1 cellular context compared by ENCODE assay signal in the genomic region with DNA sequence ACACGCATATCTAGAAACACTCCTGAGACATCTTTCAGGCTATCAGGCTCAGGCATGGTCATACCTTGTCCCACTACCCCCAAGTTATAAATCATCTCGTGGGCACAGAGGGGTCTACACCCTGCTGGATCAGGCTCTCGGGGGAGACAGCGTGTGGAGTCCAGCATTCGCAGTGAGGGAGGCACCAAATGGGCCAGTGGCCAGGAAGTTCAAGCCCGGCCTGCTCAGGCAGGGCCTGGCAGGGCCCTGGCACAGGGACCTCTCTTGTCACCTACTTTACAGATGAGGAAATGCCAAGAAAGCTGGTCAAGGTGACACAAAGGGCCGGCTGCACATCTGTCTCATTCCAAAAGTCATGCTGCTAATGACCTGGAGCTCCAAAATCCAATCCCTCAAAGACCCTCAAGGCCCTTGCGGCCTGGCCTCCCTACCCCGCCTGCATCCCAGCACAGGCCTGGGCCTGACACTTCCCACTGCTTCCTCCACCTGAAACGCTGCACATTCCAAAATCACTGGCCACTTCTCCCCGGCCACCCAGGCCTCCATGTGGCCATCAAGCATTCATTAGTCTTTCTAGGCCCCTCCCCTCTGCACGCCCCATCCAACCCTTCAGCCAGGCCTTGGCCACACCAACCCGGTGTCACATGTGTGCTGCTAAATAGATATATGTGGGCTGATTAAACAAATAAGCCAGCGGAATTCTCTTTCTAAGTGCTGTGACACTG.
TF ChIP-seq lines count a peak whose summit lies in the region.

No MANE protein-coding gene starts in this region.

TF ChIP-seq in H1, 55 proteins besides CTCF, POLR2A, EP300 and RAD21:
- TF ChIP-seq NRF1 (IDR thresholded peaks at IDR 0.05; ENCODE audit: low read depth, low read length), result no peak
